Comparison of ENCODE assay signal across 34 cellular contexts in genomic region chr11:107243929-107244328, GRCh38.
"Had no signal": no experiment of that assay in that cellular context is flagged by ENCODE, and none has a peak within 500 bp of the region (broad histone marks: within the 10 kb centered on the region; RNA-seq: fewer than 3 reads in every experiment).

No MANE protein-coding gene starts in this region.

- H3K4me1 ChIP-seq: adrenal gland, ascending aorta, body of pancreas, breast epithelium had no signal

- H3K36me3 ChIP-seq: adrenal gland, ascending aorta, brain microvascular endothelial cell, breast epithelium, cardiac muscle cell had no signal

- H3K27ac ChIP-seq: adrenal gland, ascending aorta, body of pancreas, brain microvascular endothelial cell, breast epithelium, cardiac muscle cell had no signal

- H3K27me3 ChIP-seq: adrenal gland, ascending aorta, body of pancreas, brain microvascular endothelial cell, breast epithelium, cardiac muscle cell had no signal

- FAIRE-seq: astrocyte, bronchial epithelial cell had no signal

- ATAC-seq: activated naive CD4-positive, alpha-beta T cell treated with anti-CD3 and anti-CD28 coated beads, Interleukin-2, amount 50 U/mL, for 72 hours; activated naive CD8-positive, alpha-beta T cell treated with anti-CD3 and anti-CD28 coated beads, Interleukin-2, amount 50 U/mL, for 24 hours; activated T-cell treated with anti-CD3 and anti-CD28 coated beads, Interleukin-2, amount 50 U/mL, for 4 hours; activated T-cell treated with anti-CD3 and anti-CD28 coated beads, Interleukin-2, amount 50 U/mL, for 72 hours; activated T-helper 17 cell treated with anti-CD3 and anti-CD28 coated beads, Interleukin-2, amount 50 U/mL, for 72 hours; body of pancreas had no signal

- H3K4me3 ChIP-seq: adrenal gland, ascending aorta, body of pancreas, breast epithelium, cardiac muscle cell had no signal

- H3K9me3 ChIP-seq: adrenal gland, ascending aorta, body of pancreas, breast epithelium had no signal

- DNase-seq: activated effector memory CD4-positive, alpha-beta T cell treated with anti-CD3 and anti-CD28 coated beads, Interleukin-2, amount 50 U/mL, for 16 hours; activated effector memory CD4-positive, alpha-beta T cell treated with Interleukin-2 at 50 U/mL for 16 hours; activated gamma-delta T cell; activated gamma-delta T cell treated with Interleukin-2 at 50 U/mL for 16 hours; activated naive CD4-positive, alpha-beta T cell; activated naive CD4-positive, alpha-beta T cell treated with anti-CD3 and anti-CD28 coated beads for 36 hours; activated naive CD4-positive, alpha-beta T cell treated with anti-CD3 and anti-CD28 coated beads, Interleukin-2, amount 10 ng/mL, durations not matched to agents 7 days and 5 days; activated naive CD4-positive, alpha-beta T cell treated with anti-CD3 and anti-CD28 coated beads, Interleukin-2, amount 50 U/mL, for 16 hours; activated naive CD4-positive, alpha-beta T cell treated with Interleukin-2 at 50 U/mL for 16 hours; activated naive CD8-positive, alpha-beta T cell treated with anti-CD3 and anti-CD28 coated beads for 36 hours; activated naive CD8-positive, alpha-beta T cell treated with anti-CD3 and anti-CD28 coated beads, Interleukin-2, amount 10 ng/mL, durations not matched to agents 7 days and 5 days; activated naive CD8-positive, alpha-beta T cell treated with anti-CD3 and anti-CD28 coated beads, Interleukin-2, amount 50 U/mL, for 24 hours; activated T-cell treated with anti-CD3 and anti-CD28 coated beads, Interleukin-2, amount 50 U/mL, for 1 hour; activated T-cell treated with anti-CD3 and anti-CD28 coated beads, Interleukin-2, amount 50 U/mL, for 24 hours; activated T-cell treated with anti-CD3 and anti-CD28 coated beads, Interleukin-2, amount 50 U/mL, for 4 hours; activated T-cell treated with anti-CD3 and anti-CD28 coated beads, Interleukin-2, amount 50 U/mL, for 48 hours; activated T-cell treated with anti-CD3 and anti-CD28 coated beads, Interleukin-2, amount 50 U/mL, for 72 hours; adrenal gland; amniotic stem cell; amygdala; anterior cingulate cortex; aorta; body of pancreas; brain microvascular endothelial cell; caudate nucleus; central memory CD4-positive, alpha-beta T cell; cerebellar nuclear complex had no signal
